ENCODE assay signal across 22 cellular contexts in the genomic region with DNA sequence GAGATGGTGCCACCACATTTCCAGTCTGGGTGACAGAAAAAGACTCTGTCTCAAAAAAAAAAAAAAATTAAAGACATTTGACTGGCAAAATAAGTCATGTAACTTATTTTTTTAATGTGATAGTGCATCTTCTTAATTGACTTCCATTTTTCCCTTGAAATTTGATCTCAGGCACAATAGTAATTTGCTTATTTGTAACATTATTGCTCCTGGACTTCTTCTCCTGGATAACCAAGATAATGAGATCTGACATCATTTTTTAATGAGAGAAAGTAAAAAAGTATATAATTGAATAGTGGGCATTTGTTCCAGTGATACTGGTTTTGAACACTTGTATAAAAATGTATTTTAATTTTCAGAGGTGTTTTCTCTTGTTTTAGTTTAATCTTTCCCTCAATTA. TPM values are rescaled to one million over a fixed set of nuclear protein-coding genes. Genes with fewer than 3 reads are reported as not detected.
A peak's percentile ranks its signal among the peaks of the same experiment; 100 is the strongest.
DNase-seq lines count a peak whose midpoint lies in the region; ATAC-seq, FAIRE-seq and TF ChIP-seq lines count a peak whose summit lies in the region.
"Had no signal": no experiment of that assay in that cellular context is flagged by ENCODE, and none has a peak within 500 bp of the region (broad histone marks: within the 10 kb centered on the region; RNA-seq: fewer than 3 reads in every experiment).

No MANE protein-coding gene starts in this region.

- TF ChIP-seq POLR2A in A549 (IDR thresholded peaks at IDR 0.05; ENCODE audit: low read length) = no peak

- no peak overlapping the region for H3K27ac ChIP-seq in A549
- no peak overlapping the region for H3K27ac ChIP-seq in HEK293 (ENCODE audit: extremely low read depth, low read depth, low read length)
- H3K27ac ChIP-seq in foreskin keratinocyte = peak overlapping the region; percentile 36

- H3K36me3 ChIP-seq in HEK293 (ENCODE audit: control insufficient read depth in 2 of 2, insufficient read depth in 1 of 2, low read length in 2 of 2) = no peaks in the 10 kb centered on the region

- H3K4me1 ChIP-seq in A549 = peaks cover 58% of the 10 kb centered on the region
- H3K4me1 ChIP-seq in HEK293 (ENCODE audit: control insufficient read depth, insufficient read depth, low read length) = peaks cover 25% of the 10 kb centered on the region
- H3K4me1 ChIP-seq in foreskin keratinocyte = peaks cover 45% of the 10 kb centered on the region

- no peak for TF ChIP-seq EP300 in A549 (IDR thresholded peaks at IDR 0.05)

- TF ChIP-seq RAD21 in A549 (conservative IDR thresholded peaks at IDR 0.05 in 1 of 2, IDR thresholded peaks at IDR 0.05 in 1 of 2) = no peak

- no peak for FAIRE-seq in A549 (lab: Jason Lieb, UNC)
- FAIRE-seq: D721Med, GM12892, GM18507, H54, K562 had no signal

- POLR2A ChIA-PET in A549 (lab: Yijun Ruan, JAX) (interaction anchor here (0.7 kb wide), 1 partner anchor 161 kb away, joined by 7 read pairs; no protein-coding TSS in a partner anchor), HEK293 (lab: Yijun Ruan, JAX) (interaction anchor here (0.7 kb wide), 1 partner anchor 11 kb away, joined by 3 read pairs; no protein-coding TSS in a partner anchor)

- TF ChIP-seq CTCF in A549 (IDR thresholded peaks at IDR 0.05) = no peak
- TF ChIP-seq CTCF in HEK293 (tag by site-specific recombination; IDR thresholded peaks at IDR 0.05) = no peak
- TF ChIP-seq CTCF in foreskin keratinocyte (conservative IDR thresholded peaks at IDR 0.05) = no peak

- DNase-seq in A549 (ENCODE audit: low read depth in 1 of 2, low spot score in 1 of 2) (no peak), SK-N-DZ (ENCODE audit: low spot score) (peak; percentile 89), foreskin keratinocyte (no peak), NK-92 (lab: John Stamatoyannopoulos, UW; ENCODE audit: unreplicated experiment) (no peak), NCI-H524 treated with DMSO at 0.1 percent for 48 hours (lab: John Stamatoyannopoulos, UW) (no peak)
- DNase-seq: ACHN; C1 segment of cervical spinal cord; CD4-positive, CD25-positive, alpha-beta regulatory T cell; CD8-positive, alpha-beta memory T cell; COR-L47; GDM1; HCEC 1CT; HFFc6 had no signal

- peak overlapping the region; percentile 39; the same call in 2 of the 3 replicates for H3K4me2 ChIP-seq in A549
- H3K4me2 ChIP-seq: GM23338 had no signal

- CTCF ChIA-PET in A549 (lab: Yijun Ruan, JAX) = interaction anchor here (0.9 to 1.1 kb wide), 3 partner anchors 9 to 44 kb away, joined by 3 read pairs; no protein-coding TSS in a partner anchor
- CTCF ChIA-PET in HEK293 (lab: Yijun Ruan, JAX) = interaction anchor here (0.6 kb wide), 1 partner anchor 60 kb away, joined by 3 read pairs; no protein-coding TSS in a partner anchor

- H3K9me3 ChIP-seq in A549 (no peaks in the 10 kb centered on the region), HEK293 (ENCODE audit: control insufficient read depth, insufficient read depth, low read depth, low read length) (no peaks in the 10 kb centered on the region)
- H3K9me3 ChIP-seq: BE2C had no signal

- no peaks in the 10 kb centered on the region for H3K27me3 ChIP-seq in foreskin keratinocyte
- H3K27me3 ChIP-seq: BE2C had no signal

- H3K4me3 ChIP-seq in A549 = no peak overlapping the region
- no peak overlapping the region for H3K4me3 ChIP-seq in HEK293 (ENCODE audit: low read depth, low read length)
- H3K4me3 ChIP-seq: GM23338, K562 had no signal

- ATAC-seq in A549 = no peak
- ATAC-seq in foreskin keratinocyte = no peak
- ATAC-seq in HG03439 (IDR thresholded peaks at IDR 0.05; ENCODE audit: unreplicated experiment) = no peak
- ATAC-seq: GM23338, K562 had no signal

TF ChIP-seq in A549, 52 proteins besides CTCF, POLR2A, EP300 and RAD21:
- TF ChIP-seq ZSCAN20 (CRISPR knock-in tag; IDR thresholded peaks at IDR 0.05) (no peak), CEBPB (IDR thresholded peaks at IDR 0.05) (no peak), MAZ (IDR thresholded peaks at IDR 0.05; ENCODE audit: borderline replicate concordance, low read depth, low read length) (no peak), CHD4 (IDR thresholded peaks at IDR 0.05; ENCODE audit: borderline replicate concordance) (no peak), SMC3 (IDR thresholded peaks at IDR 0.05) (no peak), CBX2 (IDR thresholded peaks at IDR 0.05; ENCODE audit: borderline replicate concordance, low read depth) (no peak), RFX5 (IDR thresholded peaks at IDR 0.05) (no peak), FOSL2 (IDR thresholded peaks at IDR 0.05) (no peak), FOSL2 (CRISPR knock-in tag; IDR thresholded peaks at IDR 0.05) (no peak), TP53 (CRISPR knock-in tag; IDR thresholded peaks at IDR 0.05) (no peak), BHLHE40 (IDR thresholded peaks at IDR 0.05; ENCODE audit: low read depth, low read length) (no peak), ZFP36 (IDR thresholded peaks at IDR 0.05; ENCODE audit: borderline replicate concordance, partially characterized antibody) (no peak), FOSB (CRISPR knock-in tag; IDR thresholded peaks at IDR 0.05) (no peak), ESRRA (IDR thresholded peaks at IDR 0.05; ENCODE audit: borderline replicate concordance, low read length) (no peak), RCOR1 (IDR thresholded peaks at IDR 0.05; ENCODE audit: low read depth, low read length) (no peak)
- TF ChIP-seq, protein P1, sequence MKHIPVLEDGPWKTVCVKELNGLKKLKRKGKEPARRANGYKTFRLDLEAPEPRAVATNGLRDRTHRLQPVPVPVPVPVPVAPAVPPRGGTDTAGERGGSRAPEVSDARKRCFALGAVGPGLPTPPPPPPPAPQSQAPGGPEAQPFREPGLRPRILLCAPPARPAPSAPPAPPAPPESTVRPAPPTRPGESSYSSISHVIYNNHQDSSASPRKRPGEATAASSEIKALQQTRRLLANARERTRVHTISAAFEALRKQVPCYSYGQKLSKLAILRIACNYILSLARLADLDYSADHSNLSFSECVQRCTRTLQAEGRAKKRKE (CRISPR knock-in tag; IDR thresholded peaks at IDR 0.05; ENCODE audit: low read depth) = no peak

TF ChIP-seq in HEK293, 187 proteins besides CTCF, POLR2A, EP300 and RAD21:
- TF ChIP-seq, protein P2, sequence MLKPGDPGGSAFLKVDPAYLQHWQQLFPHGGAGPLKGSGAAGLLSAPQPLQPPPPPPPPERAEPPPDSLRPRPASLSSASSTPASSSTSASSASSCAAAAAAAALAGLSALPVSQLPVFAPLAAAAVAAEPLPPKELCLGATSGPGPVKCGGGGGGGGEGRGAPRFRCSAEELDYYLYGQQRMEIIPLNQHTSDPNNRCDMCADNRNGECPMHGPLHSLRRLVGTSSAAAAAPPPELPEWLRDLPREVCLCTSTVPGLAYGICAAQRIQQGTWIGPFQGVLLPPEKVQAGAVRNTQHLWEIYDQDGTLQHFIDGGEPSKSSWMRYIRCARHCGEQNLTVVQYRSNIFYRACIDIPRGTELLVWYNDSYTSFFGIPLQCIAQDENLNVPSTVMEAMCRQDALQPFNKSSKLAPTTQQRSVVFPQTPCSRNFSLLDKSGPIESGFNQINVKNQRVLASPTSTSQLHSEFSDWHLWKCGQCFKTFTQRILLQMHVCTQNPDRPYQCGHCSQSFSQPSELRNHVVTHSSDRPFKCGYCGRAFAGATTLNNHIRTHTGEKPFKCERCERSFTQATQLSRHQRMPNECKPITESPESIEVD (tag by site-specific recombination; IDR thresholded peaks at IDR 0.05) = peak; percentile 79
- TF ChIP-seq SETDB1 (IDR thresholded peaks at IDR 0.05; ENCODE audit: insufficient read length, low read length) (no peak), KLF8 (tag by site-specific recombination; IDR thresholded peaks at IDR 0.05) (no peak), OSR2 (tag by site-specific recombination; IDR thresholded peaks at IDR 0.05) (0 out of 2 replicates have a peak, but pooled peaks have one; percentile 8)
- TF ChIP-seq, protein P3, sequence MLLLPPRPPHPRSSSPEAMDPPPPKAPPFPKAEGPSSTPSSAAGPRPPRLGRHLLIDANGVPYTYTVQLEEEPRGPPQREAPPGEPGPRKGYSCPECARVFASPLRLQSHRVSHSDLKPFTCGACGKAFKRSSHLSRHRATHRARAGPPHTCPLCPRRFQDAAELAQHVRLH (tag by site-specific recombination; IDR thresholded peaks at IDR 0.05) = no peak

RNA-seq across cellular contexts. Expression of a gene that starts 3.5 kb away (rescaled TPM):
- polyA plus RNA-seq in A549 (2011; rRNA removed) (22.3 and 28.9 TPM in 2 replicates), A549 (2017; fragmentation: RNase III; extraction: RNeasy Plus Mini Kit Qiagen cat#74134 plus additional on column Dnase treatment) (14.8 to 17.6 TPM (median 17.0 TPM) in 3 replicates), foreskin keratinocyte (38.0 and 55.7 TPM in 2 replicates)
- 4.2 and 5.0 TPM in 2 replicates for polyA plus RNA-seq in A549 (2012; cell fraction: cytosol; rRNA removed)
- polyA plus RNA-seq in A549 (2012; cell fraction: nucleus; rRNA removed) = 14.0 and 16.4 TPM in 2 replicates
- polyA minus RNA-seq in A549 (2011; rRNA and poly(A)+ RNA removed) = 86.4 and 88.2 TPM in 2 replicates
- polyA plus RNA-seq in SK-N-DZ (2014; cell fraction: cytosol; rRNA removed) = 56.7 and 60.7 TPM in 2 replicates
- polyA plus RNA-seq in SK-N-DZ (2014; cell fraction: nucleus; rRNA removed) = 140 and 233 TPM in 2 replicates
- 84.1 and 134 TPM in 2 replicates for total RNA-seq in foreskin keratinocyte
- total RNA-seq: CD4-positive, CD25-positive, alpha-beta regulatory T cell had no signal
- polyA plus RNA-seq: CD4-positive, CD25-positive, alpha-beta regulatory T cell; K562 had no signal
